ENCODE assay signal across 15 cellular contexts in genomic region chr17:63819131-63819530, GRCh38. TPM values are rescaled to one million over a fixed set of nuclear protein-coding genes. Genes with fewer than 3 reads are reported as not detected.
A peak's percentile ranks its signal among the peaks of the same experiment; 100 is the strongest.
DNase-seq lines count a peak whose midpoint lies in the region; ATAC-seq, FAIRE-seq and TF ChIP-seq lines count a peak whose summit lies in the region.
"Had no signal": no experiment of that assay in that cellular context is flagged by ENCODE, and none has a peak within 500 bp of the region (broad histone marks: within the 10 kb centered on the region; RNA-seq: fewer than 3 reads in every experiment).

No MANE protein-coding gene starts in this region.

- no peaks in the 10 kb centered on the region for H3K27me3 Mint-ChIP-seq in activated naive CD4-positive, alpha-beta T cell treated with anti-CD3 and anti-CD28 coated beads, Interleukin-2, amount 10 ng/mL, durations not matched to agents 7 days and 5 days

- H3K36me3 ChIP-seq in Loucy (ENCODE audit: insufficient read depth, low read length) (peaks cover 95% of the 10 kb centered on the region), kidney (ENCODE audit: control insufficient read depth in 1 of 2, insufficient read depth in 2 of 2, low read length in 2 of 2) (peaks cover 66 to 81% of the 10 kb centered on the region in 2 donors), spleen (peaks cover 9 to 100% (median 99%) of the 10 kb centered on the region in 6 donors)

- CTCF ChIA-PET in activated naive CD4-positive, alpha-beta T cell treated with anti-CD3 and anti-CD28 coated beads, Interleukin-2, amount 10 ng/mL, durations not matched to agents 7 days and 5 days (lab: Charles Lee), result interaction anchor here (1.0 kb wide), 1 partner anchor 121 kb away, joined by 3 read pairs; no protein-coding TSS in a partner anchor

- peak overlapping the region; percentile 55 to 77 for H3K27ac ChIP-seq in kidney (ENCODE audit: low read depth in 2 of 2, low read length in 2 of 2)
- H3K27ac ChIP-seq in spleen, result peak overlapping the region in 7 of 8 donors; percentile 12 to 64 (median 51)
- H3K27ac ChIP-seq: VCaP had no signal

- H3K9ac ChIP-seq in Loucy (ENCODE audit: low read depth, low read length, poor library complexity, severe bottlenecking) (peak overlapping the region; percentile 69), kidney (ENCODE audit: low read length in 2 of 2) (peak overlapping the region in 1 of 2 donors; percentile 23)

- H3K4me3 Mint-ChIP-seq in activated naive CD4-positive, alpha-beta T cell treated with anti-CD3 and anti-CD28 coated beads, Interleukin-2, amount 10 ng/mL, durations not matched to agents 7 days and 5 days, result peak overlapping the region; percentile 39

- H4K20me1 ChIP-seq in Loucy (ENCODE audit: insufficient read depth, low read length, poor library complexity, severe bottlenecking), result no peaks in the 10 kb centered on the region

- TF ChIP-seq CTCF in Loucy (conservative IDR thresholded peaks at IDR 0.05; ENCODE audit: low read length) (no peak), kidney (IDR thresholded peaks at IDR 0.05; ENCODE audit: borderline replicate concordance, extremely low read depth, insufficient read depth) (no peak), spleen (IDR thresholded peaks at IDR 0.05 in 8 of 11, conservative IDR thresholded peaks at IDR 0.05 in 3 of 11) (no peak)

- no peaks in the 10 kb centered on the region for H3K9me2 ChIP-seq in Loucy (replicated peaks; ENCODE audit: low read depth, low read length)

- FAIRE-seq in kidney (lab: Jason Lieb, UNC) (peak; percentile 6), GM12891 (lab: Jason Lieb, UNC) (no peak)
- FAIRE-seq: GM18507 had no signal

- H3K4me3 ChIP-seq in Loucy (ENCODE audit: low read length, poor library complexity, severe bottlenecking), result peak overlapping the region; percentile 67
- peak overlapping the region in 1 of 2 donors; percentile 46 for H3K4me3 ChIP-seq in kidney (ENCODE audit: low read length in 2 of 2)
- no peak overlapping the region for H3K4me3 ChIP-seq in spleen
- H3K4me3 ChIP-seq: thyroid gland had no signal

- H3K4me1 ChIP-seq in Loucy (ENCODE audit: insufficient read depth, low read length, poor library complexity, severe bottlenecking) (peaks cover 36% of the 10 kb centered on the region), kidney (ENCODE audit: control insufficient read depth in 1 of 2, insufficient read depth in 1 of 2, low read depth in 1 of 2, low read length in 2 of 2) (peaks cover 10 to 11% of the 10 kb centered on the region in 2 donors), spleen (peaks cover 0 to 52% (median 16%) of the 10 kb centered on the region in 6 donors)
- H3K4me1 ChIP-seq: thyroid gland had no signal

- H3K27me3 ChIP-seq in Loucy (ENCODE audit: insufficient read depth, low read length, poor library complexity, severe bottlenecking), result no peaks in the 10 kb centered on the region
- no peaks in the 10 kb centered on the region for H3K27me3 ChIP-seq in spleen (replicated peaks in 1 of 7)
- H3K27me3 ChIP-seq: thyroid gland had no signal

- H3K79me2 ChIP-seq in Loucy (ENCODE audit: insufficient read depth, low read length), result peaks cover 58% of the 10 kb centered on the region

- 71 to 82% (median 72%) methylated on average over 6 of the region's 6 CpGs for WGBS in spleen, 5 donors

- intact Hi-C loops in kidney (cut with DNase I) (no loop called here), spleen (cut with DNase I; ENCODE audit: low total_unique reads) (no loop called here)

- no peaks in the 10 kb centered on the region for H3K9me3 ChIP-seq in Loucy (ENCODE audit: insufficient read depth, low read depth, low read length)
- H3K9me3 ChIP-seq in kidney (ENCODE audit: control insufficient read depth in 1 of 2, low read length in 2 of 2), result no peaks in the 10 kb centered on the region
- H3K9me3 ChIP-seq in spleen, result no peaks in the 10 kb centered on the region
- H3K9me3 ChIP-seq: thyroid gland had no signal

- H2AFZ ChIP-seq in Loucy (ENCODE audit: low read length), result no peak overlapping the region

- H3K27ac Mint-ChIP-seq in activated naive CD4-positive, alpha-beta T cell treated with anti-CD3 and anti-CD28 coated beads, Interleukin-2, amount 10 ng/mL, durations not matched to agents 7 days and 5 days, result peak overlapping the region; percentile 90

- no peaks in the 10 kb centered on the region for H3K9me3 Mint-ChIP-seq in activated naive CD4-positive, alpha-beta T cell treated with anti-CD3 and anti-CD28 coated beads, Interleukin-2, amount 10 ng/mL, durations not matched to agents 7 days and 5 days

- peaks cover 24% of the 10 kb centered on the region for H3K4me1 Mint-ChIP-seq in activated naive CD4-positive, alpha-beta T cell treated with anti-CD3 and anti-CD28 coated beads, Interleukin-2, amount 10 ng/mL, durations not matched to agents 7 days and 5 days

- no peak for DNase-seq in activated naive CD4-positive, alpha-beta T cell treated with anti-CD3 and anti-CD28 coated beads, Interleukin-2, amount 10 ng/mL, durations not matched to agents 7 days and 5 days
- DNase-seq in activated naive CD4-positive, alpha-beta T cell treated with anti-CD3 and anti-CD28 coated beads, Interleukin-2, amount 50 U/mL, for 16 hours, result no peak
- DNase-seq in kidney, result no peak
- DNase-seq in spleen, result no peak
- DNase-seq in GM12891 (ENCODE audit: insufficient read length, low spot score), result no peak
- DNase-seq: activated CD8-positive, alpha-beta memory T cell treated with anti-CD3 and anti-CD28 coated beads, Interleukin-2, amount 50 U/mL, for 48 hours; NCI-H1930; NCI-H510A; PC-3; thyroid gland had no signal

- peak overlapping the region; percentile 67 for H3K4me2 ChIP-seq in Loucy (ENCODE audit: low read depth, low read length, poor library complexity, severe bottlenecking)

- H3K36me3 Mint-ChIP-seq in activated naive CD4-positive, alpha-beta T cell treated with anti-CD3 and anti-CD28 coated beads, Interleukin-2, amount 10 ng/mL, durations not matched to agents 7 days and 5 days, result peaks cover 85% of the 10 kb centered on the region

- TF ChIP-seq POLR2A in spleen (IDR thresholded peaks at IDR 0.05) (no peak), GM12891 (IDR thresholded peaks at IDR 0.05; ENCODE audit: low read depth, low read length) (no peak)

- H3F3A ChIP-seq in Loucy (ENCODE audit: low read depth), result peaks cover 11% of the 10 kb centered on the region; the same call in 1 of the 2 replicates

- ATAC-seq in HG03565 (IDR thresholded peaks at IDR 0.05; ENCODE audit: unreplicated experiment), result no peak
- ATAC-seq in GM21825 (IDR thresholded peaks at IDR 0.05; ENCODE audit: unreplicated experiment), result no peak
- ATAC-seq: PC-3 had no signal

TF ChIP-seq in GM12891, 5 proteins besides CTCF, POLR2A, EP300 and RAD21:
- no peak for TF ChIP-seq SPI1 (IDR thresholded peaks at IDR 0.05; ENCODE audit: low read depth, low read length)
- TF ChIP-seq PAX5 (IDR thresholded peaks at IDR 0.05; ENCODE audit: insufficient read depth, low read length, severe bottlenecking), result no peak
- TF ChIP-seq POLR2AphosphoS5 (IDR thresholded peaks at IDR 0.05; ENCODE audit: low read depth, low read length), result no peak
- TF ChIP-seq TAF1 (IDR thresholded peaks at IDR 0.05; ENCODE audit: low read depth, low read length), result no peak
- TF ChIP-seq POU2F2 (IDR thresholded peaks at IDR 0.05; ENCODE audit: low read depth, low read length), result no peak

RNA-seq across cellular contexts. Expression of gene PSMC5, which starts 8.1 kb away (rescaled TPM):
- total RNA-seq in kidney (145 TPM), spleen (100 to 1,000 TPM in 2 of 7 donors, 10 to 100 TPM in 5; 74.5 to 102 (median 97.2) TPM)
- polyA plus RNA-seq in kidney (ENCODE audit: insufficient read depth, low read depth, low replicate concordance) (247 TPM), spleen (100 to 1,000 TPM; 135 to 175 (median 147) TPM)
- polyA plus RNA-seq in GM12891 (2012; ENCODE audit: low read depth, missing spikeins), result 125 TPM

RNA-seq across cellular contexts. Expression of gene FTSJ3, which starts 8.3 kb away (rescaled TPM):
- 38.7 TPM for total RNA-seq in kidney
- 23.7 TPM for polyA plus RNA-seq in kidney (ENCODE audit: insufficient read depth, low read depth, low replicate concordance)
- 10 to 100 TPM; 26.1 to 45.7 (median 37.7) TPM for total RNA-seq in spleen
- 10 to 100 TPM; 13.5 to 22.9 (median 16.3) TPM for polyA plus RNA-seq in spleen
- polyA plus RNA-seq in GM12891 (2012; ENCODE audit: low read depth, missing spikeins), result 27.1 TPM

RNA-seq across cellular contexts. Expression of gene SMARCD2, which starts 23.4 kb away (rescaled TPM):
- total RNA-seq in kidney (65.1 TPM), spleen (100 to 1,000 TPM in 3 of 7 donors, 10 to 100 TPM in 4; 76.5 to 154 (median 95.7) TPM)
- polyA plus RNA-seq in kidney (ENCODE audit: insufficient read depth, low read depth, low replicate concordance) (39.9 TPM), spleen (10 to 100 TPM; 47.3 to 84.8 (median 57.9) TPM)
- 56.0 TPM for polyA plus RNA-seq in GM12891 (2012; ENCODE audit: low read depth, missing spikeins)

RNA-seq across cellular contexts. Expression of gene DDX42, which starts 45.2 kb away (rescaled TPM):
- total RNA-seq in kidney (104 TPM), spleen (100 to 1,000 TPM; 107 to 136 (median 126) TPM)
- polyA plus RNA-seq in kidney (ENCODE audit: insufficient read depth, low read depth, low replicate concordance) (38.6 TPM), spleen (10 to 100 TPM; 45.0 to 70.5 (median 61.8) TPM)
- polyA plus RNA-seq in GM12891 (2012; ENCODE audit: low read depth, missing spikeins), result 60.3 TPM

RNA-seq across cellular contexts. Expression of gene CCDC47, which starts 45.7 kb away (rescaled TPM):
- total RNA-seq in kidney (83.1 TPM), spleen (10 to 100 TPM; 50.7 to 74.0 (median 63.6) TPM)
- polyA plus RNA-seq in kidney (ENCODE audit: insufficient read depth, low read depth, low replicate concordance) (50.9 TPM), spleen (10 to 100 TPM in 2 of 3 donors, 1 to 10 TPM in 1; 8.9 to 15.7 (median 13.1) TPM)
- polyA plus RNA-seq in GM12891 (2012; ENCODE audit: low read depth, missing spikeins), result 48.3 TPM
